Comparison of ENCODE assay signal across 30 cellular contexts in genomic region chr11:93720522-93720921, GRCh38.
"Had no signal": no experiment of that assay in that cellular context is flagged by ENCODE, and none has a peak within 500 bp of the region (broad histone marks: within the 10 kb centered on the region; RNA-seq: fewer than 3 reads in every experiment).

No MANE protein-coding gene starts in this region.

- H3K4me3 ChIP-seq: adrenal gland, body of pancreas, esophagus muscularis mucosa, gastrocnemius medialis, heart left ventricle had no signal

- H3K9me3 ChIP-seq: adrenal gland, body of pancreas, esophagus muscularis mucosa, gastrocnemius medialis, heart left ventricle had no signal

- ATAC-seq: activated CD4-positive, alpha-beta T cell treated with anti-CD3 and anti-CD28 coated beads for 36 hours; activated CD8-positive, alpha-beta T cell treated with anti-CD3 and anti-CD28 coated beads for 36 hours; activated naive CD8-positive, alpha-beta T cell treated with anti-CD3 and anti-CD28 coated beads, Interleukin-2, amount 50 U/mL, for 24 hours; activated T-cell treated with anti-CD3 and anti-CD28 coated beads, Interleukin-2, amount 50 U/mL, for 4 hours; body of pancreas; effector memory CD8-positive, alpha-beta T cell; foreskin keratinocyte; gastrocnemius medialis; heart left ventricle had no signal

- H3K9me3 Mint-ChIP-seq: activated CD8-positive, alpha-beta T cell treated with anti-CD3 and anti-CD28 coated beads for 36 hours; activated naive CD4-positive, alpha-beta T cell treated with anti-CD3 and anti-CD28 coated beads for 36 hours; activated naive CD4-positive, alpha-beta T cell treated with anti-CD3 and anti-CD28 coated beads, Interleukin-2, amount 50 U/mL, for 24 hours; activated naive CD8-positive, alpha-beta T cell treated with anti-CD3 and anti-CD28 coated beads, Interleukin-2, amount 50 U/mL, for 24 hours; activated T-cell treated with anti-CD3 and anti-CD28 coated beads, Interleukin-2, amount 50 U/mL, for 4 hours; effector memory CD8-positive, alpha-beta T cell had no signal

- H3K27ac ChIP-seq: adrenal gland, body of pancreas, esophagus muscularis mucosa, foreskin keratinocyte, gastrocnemius medialis, heart left ventricle had no signal

- DNase-seq: activated CD4-positive, alpha-beta T cell treated with anti-CD3 and anti-CD28 coated beads for 36 hours; activated CD4-positive, alpha-beta T cell treated with anti-CD3 and anti-CD28 coated beads, Interleukin-2, amount 10 ng/mL, durations not matched to agents 7 days and 5 days; activated CD4-positive, alpha-beta T cell treated with anti-CD3 and anti-CD28 coated beads, Interleukin-2, amount 50 U/mL, for 48 hours; activated CD4-positive, CD25-positive, alpha-beta regulatory T cell; activated CD4-positive, CD25-positive, alpha-beta regulatory T cell treated with anti-CD3 and anti-CD28 coated beads, Interleukin-2, amount 50 U/mL, for 72 hours; activated CD8-positive, alpha-beta memory T cell treated with anti-CD3 and anti-CD28 coated beads for 24 hours; activated CD8-positive, alpha-beta T cell treated with anti-CD3 and anti-CD28 coated beads for 36 hours; activated effector memory CD4-positive, alpha-beta T cell treated with anti-CD3 and anti-CD28 coated beads, Interleukin-2, amount 50 U/mL, for 16 hours; activated naive CD4-positive, alpha-beta T cell treated with anti-CD3 and anti-CD28 coated beads for 36 hours; activated naive CD8-positive, alpha-beta T cell treated with anti-CD3 and anti-CD28 coated beads for 36 hours; activated naive CD8-positive, alpha-beta T cell treated with anti-CD3 and anti-CD28 coated beads, Interleukin-2, amount 50 U/mL, for 24 hours; activated T-cell treated with anti-CD3 and anti-CD28 coated beads, Interleukin-2, amount 50 U/mL, for 4 hours; adrenal gland; amygdala; aorta; body of pancreas; caudate nucleus; cortex of kidney; dermis blood vessel endothelial cell; effector CD4-positive, alpha-beta T cell; effector memory CD8-positive, alpha-beta T cell; erythroblast; foreskin keratinocyte; gastrocnemius medialis; glutamatergic neuron; heart left ventricle; T-helper 1 cell; T-helper 2 cell had no signal

- H3K4me3 Mint-ChIP-seq: activated CD4-positive, alpha-beta T cell treated with anti-CD3 and anti-CD28 coated beads for 36 hours; activated CD4-positive, alpha-beta T cell treated with anti-CD3 and anti-CD28 coated beads, Interleukin-2, amount 10 ng/mL, durations not matched to agents 7 days and 5 days; activated CD8-positive, alpha-beta T cell treated with anti-CD3 and anti-CD28 coated beads for 36 hours; activated naive CD4-positive, alpha-beta T cell treated with anti-CD3 and anti-CD28 coated beads for 36 hours; activated naive CD4-positive, alpha-beta T cell treated with anti-CD3 and anti-CD28 coated beads, Interleukin-2, amount 50 U/mL, for 24 hours; activated naive CD8-positive, alpha-beta T cell treated with anti-CD3 and anti-CD28 coated beads for 36 hours; activated naive CD8-positive, alpha-beta T cell treated with anti-CD3 and anti-CD28 coated beads, Interleukin-2, amount 50 U/mL, for 24 hours; activated T-cell treated with anti-CD3 and anti-CD28 coated beads, Interleukin-2, amount 50 U/mL, for 4 hours; effector memory CD8-positive, alpha-beta T cell had no signal

- H3K27ac Mint-ChIP-seq: activated CD4-positive, alpha-beta T cell treated with anti-CD3 and anti-CD28 coated beads for 36 hours; activated CD4-positive, alpha-beta T cell treated with anti-CD3 and anti-CD28 coated beads, Interleukin-2, amount 10 ng/mL, durations not matched to agents 7 days and 5 days; activated CD8-positive, alpha-beta T cell treated with anti-CD3 and anti-CD28 coated beads for 36 hours; activated naive CD4-positive, alpha-beta T cell treated with anti-CD3 and anti-CD28 coated beads for 36 hours; activated naive CD4-positive, alpha-beta T cell treated with anti-CD3 and anti-CD28 coated beads, Interleukin-2, amount 50 U/mL, for 24 hours; activated naive CD8-positive, alpha-beta T cell treated with anti-CD3 and anti-CD28 coated beads for 36 hours; activated naive CD8-positive, alpha-beta T cell treated with anti-CD3 and anti-CD28 coated beads, Interleukin-2, amount 50 U/mL, for 24 hours; effector memory CD8-positive, alpha-beta T cell had no signal

- H3K27me3 Mint-ChIP-seq: activated CD4-positive, alpha-beta T cell treated with anti-CD3 and anti-CD28 coated beads for 36 hours; activated CD4-positive, alpha-beta T cell treated with anti-CD3 and anti-CD28 coated beads, Interleukin-2, amount 10 ng/mL, durations not matched to agents 7 days and 5 days; activated CD8-positive, alpha-beta T cell treated with anti-CD3 and anti-CD28 coated beads for 36 hours; activated naive CD4-positive, alpha-beta T cell treated with anti-CD3 and anti-CD28 coated beads, Interleukin-2, amount 50 U/mL, for 24 hours; activated naive CD8-positive, alpha-beta T cell treated with anti-CD3 and anti-CD28 coated beads for 36 hours; activated naive CD8-positive, alpha-beta T cell treated with anti-CD3 and anti-CD28 coated beads, Interleukin-2, amount 50 U/mL, for 24 hours; effector memory CD8-positive, alpha-beta T cell had no signal

- H3K27me3 ChIP-seq: adrenal gland, body of pancreas, esophagus muscularis mucosa, foreskin keratinocyte, gastrocnemius medialis, heart left ventricle had no signal

- H3K4me1 ChIP-seq: adrenal gland, body of pancreas, esophagus muscularis mucosa, foreskin keratinocyte, gastrocnemius medialis had no signal
